ENCODE assay signal across 11 cellular contexts in genomic region chr13:47904239-47904638, GRCh38.
DNase-seq lines count a peak whose midpoint lies in the region; ATAC-seq and TF ChIP-seq lines count a peak whose summit lies in the region.
"Had no signal": no experiment of that assay in that cellular context is flagged by ENCODE, and none has a peak within 500 bp of the region (broad histone marks: within the 10 kb centered on the region; RNA-seq: fewer than 3 reads in every experiment).

No MANE protein-coding gene starts in this region.

- H3K36me3 ChIP-seq in stomach, result no peaks in the 10 kb centered on the region

- no peak for TF ChIP-seq POLR2A in stomach (IDR thresholded peaks at IDR 0.05)

- no peaks in the 10 kb centered on the region for H3K27me3 Mint-ChIP-seq in stimulated activated memory B cell treated with anti-CD40 and anti-IgM and Interleukin-4, amounts not matched to agents 10 μg/mL and 1 μg/mL and 100 μg/mL, for 72 hours

- TF ChIP-seq CTCF in dorsolateral prefrontal cortex (IDR thresholded peaks at IDR 0.05 in 54 of 56, conservative IDR thresholded peaks at IDR 0.05 in 2 of 56; ENCODE audit: low read depth in 1 of 56, partially characterized antibody in 56 of 56), result no peak
- TF ChIP-seq CTCF in stomach (IDR thresholded peaks at IDR 0.05), result no peak

- H3K4me1 ChIP-seq in stomach, result no peaks in the 10 kb centered on the region

- no peaks in the 10 kb centered on the region for H3K9me3 ChIP-seq in stomach

- intact Hi-C loops in dorsolateral prefrontal cortex (cut with DNase I), result no loop called here
- intact Hi-C loops in stomach (cut with DNase I; ENCODE audit: low total_unique reads), result no loop called here

- H3K4me1 Mint-ChIP-seq in stimulated activated memory B cell treated with anti-CD40 and anti-IgM and Interleukin-4, amounts not matched to agents 10 μg/mL and 1 μg/mL and 100 μg/mL, for 72 hours, result no peaks in the 10 kb centered on the region

- no peak for TF ChIP-seq EP300 in stomach (IDR thresholded peaks at IDR 0.05)

- no peak for ATAC-seq in stimulated activated memory B cell treated with anti-CD40 and anti-IgM and Interleukin-4, amounts not matched to agents 10 μg/mL and 1 μg/mL and 100 μg/mL, for 72 hours
- ATAC-seq in GM18909 (IDR thresholded peaks at IDR 0.05; ENCODE audit: poor library complexity, unreplicated experiment), result no peak

- 88 to 93% (median 90%) methylated on average over 13 of the region's 13 CpGs for WGBS in stomach, 5 donors

- H3K4me3 Mint-ChIP-seq in stimulated activated memory B cell treated with anti-CD40 and anti-IgM and Interleukin-4, amounts not matched to agents 10 μg/mL and 1 μg/mL and 100 μg/mL, for 72 hours, result peak overlapping the region; percentile 57
- H3K4me3 Mint-ChIP-seq: H9 had no signal

- peak; percentile 21 for DNase-seq in SIG-M5 treated with dmso at 0.1 percent for 504 hours (lab: John Stamatoyannopoulos, UW; ENCODE audit: unreplicated experiment)
- DNase-seq in SIG-M5 (lab: John Stamatoyannopoulos, UW), result no peak
- DNase-seq in NOMO-1 treated with dmso at 0.1 percent for 144 hours (lab: John Stamatoyannopoulos, UW; ENCODE audit: unreplicated experiment), result peak; percentile 87
- DNase-seq in dorsolateral prefrontal cortex, result peak in 2 of 10 donors; percentile 23 to 40
- no peak for DNase-seq in HT-29 (ENCODE audit: low spot score)
- DNase-seq in stomach, result no peak
- DNase-seq: H9, midbrain, NCI-H1105 had no signal

- H3K27me3 ChIP-seq in dorsolateral prefrontal cortex, result no peaks in the 10 kb centered on the region
- H3K27me3 ChIP-seq in stomach, result no peaks in the 10 kb centered on the region

- H3K4me3 ChIP-seq in dorsolateral prefrontal cortex, result peak overlapping the region in 39 of 59 donors; percentile 0 to 57 (median 27)
- H3K4me3 ChIP-seq in stomach, result peak overlapping the region in 1 of 4 donors; percentile 22

- peaks cover 71% of the 10 kb centered on the region for H3K36me3 Mint-ChIP-seq in stimulated activated memory B cell treated with anti-CD40 and anti-IgM and Interleukin-4, amounts not matched to agents 10 μg/mL and 1 μg/mL and 100 μg/mL, for 72 hours

- H3K27ac ChIP-seq in dorsolateral prefrontal cortex (peak overlapping the region in 14 of 59 donors; percentile 2 to 55 (median 18)), stomach (peak overlapping the region in 1 of 5 donors; percentile 17)

- no peak overlapping the region for H3K27ac Mint-ChIP-seq in stimulated activated memory B cell treated with anti-CD40 and anti-IgM and Interleukin-4, amounts not matched to agents 10 μg/mL and 1 μg/mL and 100 μg/mL, for 72 hours
- H3K27ac Mint-ChIP-seq: H9 had no signal

- H3K9me3 Mint-ChIP-seq in stimulated activated memory B cell treated with anti-CD40 and anti-IgM and Interleukin-4, amounts not matched to agents 10 μg/mL and 1 μg/mL and 100 μg/mL, for 72 hours, result peaks cover 8% of the 10 kb centered on the region

Comparison
In these comparisons a context has a peak if more than half of its experiments do, and no peak if none do; other contexts are left out.
1. DNase-seq: peak in SIG-M5 treated with dmso at 0.1 percent for 504 hours (single experiment) and NOMO-1 treated with dmso at 0.1 percent for 144 hours (single experiment); none in SIG-M5 (single experiment), HT-29 (single experiment) and stomach (single experiment).